ENCODE assay signal across 27 cellular contexts in genomic region chr4:75232546-75232945, GRCh38.
"Had no signal": no experiment of that assay in that cellular context is flagged by ENCODE, and none has a peak within 500 bp of the region (broad histone marks: within the 10 kb centered on the region; RNA-seq: fewer than 3 reads in every experiment).

No MANE protein-coding gene starts in this region.

- H3K4me3 ChIP-seq: ascending aorta, body of pancreas, K562 had no signal

- H3K4me3 Mint-ChIP-seq: activated CD8-positive, alpha-beta memory T cell treated with anti-CD3 and anti-CD28 coated beads, Interleukin-2, amount 10 ng/mL, durations not matched to agents 7 days and 5 days; activated naive CD4-positive, alpha-beta T cell treated with anti-CD3 and anti-CD28 coated beads, Interleukin-2, amount 50 U/mL, for 24 hours; activated T-cell treated with anti-CD3 and anti-CD28 coated beads, Interleukin-2, amount 50 U/mL, for 24 hours; activated T-helper 1 cell treated with anti-CD3 and anti-CD28 coated beads, Interleukin-12 subunit alpha, Interleukin-12 subunit beta, Interleukin-2, Interleukin-4 antibody, amounts not matched to agents 30 ng/mL and 10 ng/mL and 1 ng/mL, durations not matched to agents 14 hours and 24 hours and 36 hours; T-helper 1 cell treated with Interleukin-12 subunit alpha and Interleukin-12 subunit beta and Interleukin-4 antibody, amounts not matched to agents 30 μg/mL and 1 μg/mL, for 36 hours had no signal

- H3K27me3 Mint-ChIP-seq: activated CD8-positive, alpha-beta memory T cell treated with anti-CD3 and anti-CD28 coated beads, Interleukin-2, amount 10 ng/mL, durations not matched to agents 7 days and 5 days; activated T-cell treated with anti-CD3 and anti-CD28 coated beads, Interleukin-2, amount 50 U/mL, for 24 hours had no signal

- H3K36me3 Mint-ChIP-seq: activated CD8-positive, alpha-beta memory T cell treated with anti-CD3 and anti-CD28 coated beads, Interleukin-2, amount 10 ng/mL, durations not matched to agents 7 days and 5 days; activated naive CD4-positive, alpha-beta T cell treated with anti-CD3 and anti-CD28 coated beads, Interleukin-2, amount 50 U/mL, for 24 hours had no signal

- H3K27me3 ChIP-seq: ascending aorta, body of pancreas had no signal

- H3K4me1 ChIP-seq: ascending aorta, body of pancreas had no signal

- ATAC-seq: activated CD4-positive, CD25-positive, alpha-beta regulatory T cell treated with anti-CD3 and anti-CD28 coated beads, Interleukin-2, amount 50 U/mL, for 24 hours; activated CD8-positive, alpha-beta memory T cell treated with anti-CD3 and anti-CD28 coated beads, Interleukin-2, amount 10 ng/mL, durations not matched to agents 7 days and 5 days; body of pancreas; K562; Panc1; Right ventricle myocardium inferior had no signal

- H3K36me3 ChIP-seq: ascending aorta had no signal

- H3K9me3 ChIP-seq: ascending aorta, body of pancreas had no signal

- DNase-seq: activated CD4-positive, alpha-beta T cell treated with anti-CD3 and anti-CD28 coated beads for 48 hours; activated CD4-positive, alpha-beta T cell treated with anti-CD3 and anti-CD28 coated beads, Interleukin-2, amount 50 U/mL, for 48 hours; activated CD8-positive, alpha-beta memory T cell treated with anti-CD3 and anti-CD28 coated beads, Interleukin-2, amount 10 ng/mL, durations not matched to agents 7 days and 5 days; activated effector memory CD4-positive, alpha-beta T cell treated with Interleukin-2 at 50 U/mL for 16 hours; activated naive CD4-positive, alpha-beta T cell; activated T-cell treated with anti-CD3 and anti-CD28 coated beads, Interleukin-2, amount 50 U/mL, for 24 hours; amniotic stem cell; body of pancreas; Karpas-422; MM.1S; NCI-H1105; NCI-H1436; NCI-H1694 treated with DMSO at 0.1 percent for 48 hours; NCI-H2029 treated with DMSO at 0.1 percent for 48 hours; NCI-H345; NCI-H510A treated with DMSO at 0.1 percent for 48 hours; NK-92 treated with Interleukin-12 subunit alpha and Interleukin-12 subunit beta, amount 100 ng/mL, for 24 hours; OCI-M1; RPMI8226 had no signal

- H3K27ac ChIP-seq: ascending aorta, body of pancreas had no signal

- H3K27ac Mint-ChIP-seq: activated CD8-positive, alpha-beta memory T cell treated with anti-CD3 and anti-CD28 coated beads, Interleukin-2, amount 10 ng/mL, durations not matched to agents 7 days and 5 days; activated naive CD4-positive, alpha-beta T cell treated with anti-CD3 and anti-CD28 coated beads, Interleukin-2, amount 50 U/mL, for 24 hours; activated T-cell treated with anti-CD3 and anti-CD28 coated beads, Interleukin-2, amount 50 U/mL, for 24 hours; activated T-helper 1 cell treated with anti-CD3 and anti-CD28 coated beads, Interleukin-12 subunit alpha, Interleukin-12 subunit beta, Interleukin-2, Interleukin-4 antibody, amounts not matched to agents 30 ng/mL and 10 ng/mL and 1 ng/mL, durations not matched to agents 14 hours and 24 hours and 36 hours; T-helper 1 cell treated with Interleukin-12 subunit alpha and Interleukin-12 subunit beta and Interleukin-4 antibody, amounts not matched to agents 30 μg/mL and 1 μg/mL, for 36 hours had no signal

- H3K9me3 Mint-ChIP-seq: activated naive CD4-positive, alpha-beta T cell treated with anti-CD3 and anti-CD28 coated beads, Interleukin-2, amount 50 U/mL, for 24 hours; activated T-cell treated with anti-CD3 and anti-CD28 coated beads, Interleukin-2, amount 50 U/mL, for 24 hours; activated T-helper 1 cell treated with anti-CD3 and anti-CD28 coated beads, Interleukin-12 subunit alpha, Interleukin-12 subunit beta, Interleukin-2, Interleukin-4 antibody, amounts not matched to agents 30 ng/mL and 10 ng/mL and 1 ng/mL, durations not matched to agents 14 hours and 24 hours and 36 hours; T-helper 1 cell treated with Interleukin-12 subunit alpha and Interleukin-12 subunit beta and Interleukin-4 antibody, amounts not matched to agents 30 μg/mL and 1 μg/mL, for 36 hours had no signal

- H3K4me1 Mint-ChIP-seq: activated CD8-positive, alpha-beta memory T cell treated with anti-CD3 and anti-CD28 coated beads, Interleukin-2, amount 10 ng/mL, durations not matched to agents 7 days and 5 days; activated naive CD4-positive, alpha-beta T cell treated with anti-CD3 and anti-CD28 coated beads, Interleukin-2, amount 50 U/mL, for 24 hours had no signal
